Comparison of ENCODE assay signal across 16 cellular contexts in the genomic region with DNA sequence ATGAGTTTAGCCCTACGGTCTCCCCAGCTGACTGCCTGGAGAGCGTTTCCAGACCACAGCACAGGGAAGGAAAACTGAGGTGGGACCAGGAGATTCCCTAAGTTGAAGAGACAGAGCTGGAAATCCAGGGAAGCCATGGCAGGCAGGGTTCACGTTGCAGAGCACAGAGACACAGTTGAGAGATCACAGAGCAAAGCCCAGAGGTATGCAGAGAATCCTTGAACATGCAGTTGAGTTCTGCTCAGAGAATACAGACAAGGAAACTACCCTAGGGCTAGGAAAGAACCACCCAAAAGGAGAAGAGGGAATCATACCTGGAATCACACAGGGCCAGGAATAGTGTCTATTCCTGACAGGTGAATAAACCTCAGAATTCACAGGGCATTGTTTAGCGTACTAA. TPM values are rescaled to one million over a fixed set of nuclear protein-coding genes. Genes with fewer than 3 reads are reported as not detected.
DNase-seq lines count a peak whose midpoint lies in the region; ATAC-seq and TF ChIP-seq lines count a peak whose summit lies in the region.
"Had no signal": no experiment of that assay in that cellular context is flagged by ENCODE, and none has a peak within 500 bp of the region (broad histone marks: within the 10 kb centered on the region; RNA-seq: fewer than 3 reads in every experiment).

No MANE protein-coding gene starts in this region.

- no peak overlapping the region for H3K4me3 Mint-ChIP-seq in nephron
- H3K4me3 Mint-ChIP-seq: B cell; CD4-positive, alpha-beta memory T cell had no signal

- ATAC-seq in HG02970 (IDR thresholded peaks at IDR 0.05; ENCODE audit: low FRiP score, unreplicated experiment) (no peak), GM18511 (IDR thresholded peaks at IDR 0.05; ENCODE audit: unreplicated experiment) (no peak)

- DNase-seq in ELF-1 (ENCODE audit: low read depth, low spot score) (peak; percentile 45), islet precursor cell (peak; percentile 82), renal cortical epithelial cell (ENCODE audit: low read depth) (peak; percentile 55), HT-29 (ENCODE audit: low spot score) (no peak), caudate nucleus (lab: John Stamatoyannopoulos, UW) (no peak)
- DNase-seq: CD4-positive, alpha-beta memory T cell; COR-L47; DMS53; GM23248; H7 had no signal

- H3K4me1 Mint-ChIP-seq in nephron, result no peaks in the 10 kb centered on the region
- H3K4me1 Mint-ChIP-seq: B cell; CD4-positive, alpha-beta memory T cell had no signal

- H3K27ac ChIP-seq in caudate nucleus (ENCODE audit: low read depth, low read length), result no peak overlapping the region
- H3K27ac ChIP-seq: C4-2B, GM23248 had no signal

- no peaks in the 10 kb centered on the region for H3K36me3 Mint-ChIP-seq in nephron (ENCODE audit: low read depth)
- H3K36me3 Mint-ChIP-seq: CD4-positive, alpha-beta memory T cell had no signal

- no peak for TF ChIP-seq CTCF in nephron (IDR thresholded peaks at IDR 0.05; ENCODE audit: unreplicated experiment in 3 of 3)

- H3K27me3 Mint-ChIP-seq in nephron (ENCODE audit: low read depth), result peaks cover 12% of the 10 kb centered on the region

- peaks cover 12% of the 10 kb centered on the region for H3K9me3 Mint-ChIP-seq in nephron

- H3K27ac Mint-ChIP-seq in nephron, result peak overlapping the region in 2 of 3 experiments; percentile 8 to 15
- H3K27ac Mint-ChIP-seq: B cell; CD4-positive, alpha-beta memory T cell had no signal

RNA-seq across cellular contexts. Expression of a gene that starts 14.3 kb away (rescaled TPM):
- total RNA-seq in renal cortical epithelial cell, result 0.15 TPM in 1 of 2 replicates, not detected in the other
- total RNA-seq in HT-29 (2014; rRNA removed; shearing (Covaris generic)), result 0.08 and 0.13 TPM in 2 replicates
- total RNA-seq: A172; B cell; CD4-positive, alpha-beta memory T cell; GM23248; H7 had no signal

Comparison
In these comparisons a context has a peak if more than half of its experiments do, and no peak if none do; other contexts are left out.
1. DNase-seq: peak in ELF-1 (single experiment), islet precursor cell (single experiment) and renal cortical epithelial cell (single experiment); none in HT-29 (single experiment) and caudate nucleus (0 of 61).